Comparison of ENCODE assay signal across 26 cellular contexts in the genomic region with DNA sequence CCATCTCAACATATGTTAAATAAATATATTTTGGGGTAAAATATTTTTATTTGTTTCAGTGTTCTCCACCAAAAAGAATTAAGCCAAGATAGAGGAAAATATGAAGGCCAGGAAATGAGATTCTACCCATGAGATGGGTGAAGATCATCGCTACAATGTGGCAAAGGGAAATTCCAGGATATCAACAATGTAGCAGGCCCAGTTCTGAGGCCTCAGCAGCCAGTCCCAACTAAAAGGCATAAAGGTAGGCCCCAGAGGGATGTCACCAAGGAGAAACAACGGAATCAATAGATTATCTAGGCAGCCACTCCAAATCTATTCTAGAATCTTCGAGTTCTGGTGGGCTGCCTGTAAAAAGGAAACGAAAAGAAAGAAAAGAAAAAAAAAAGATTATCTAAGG. TPM values are rescaled to one million over a fixed set of nuclear protein-coding genes. Genes with fewer than 3 reads are reported as not detected.
"Had no signal": no experiment of that assay in that cellular context is flagged by ENCODE, and none has a peak within 500 bp of the region (broad histone marks: within the 10 kb centered on the region; RNA-seq: fewer than 3 reads in every experiment).

No MANE protein-coding gene starts in this region.

- H3K4me1 ChIP-seq: heart right ventricle, lower lobe of right lung had no signal

- H3K4me3 ChIP-seq: esophagus squamous epithelium, heart right ventricle, lower lobe of right lung had no signal

- H3K27ac ChIP-seq: epithelial cell of prostate, heart right ventricle, lower lobe of right lung, WERI-Rb-1 had no signal

- DNase-seq: activated CD4-positive, alpha-beta memory T cell treated with anti-CD3 and anti-CD28 coated beads for 36 hours; activated CD4-positive, alpha-beta T cell treated with anti-CD3 and anti-CD28 coated beads, Interleukin-2, amount 10 ng/mL, durations not matched to agents 24 days and 14 days; activated CD4-positive, CD25-positive, alpha-beta regulatory T cell treated with anti-CD3 and anti-CD28 coated beads, Interleukin-2, amount 50 U/mL, for 72 hours; activated naive CD8-positive, alpha-beta T cell treated with anti-CD3 and anti-CD28 coated beads, Interleukin-2, amount 50 U/mL, for 24 hours; activated T-cell treated with anti-CD3 and anti-CD28 coated beads, Interleukin-2, amount 50 U/mL, for 48 hours; dermis blood vessel endothelial cell; effector CD8-positive, alpha-beta T cell; esophagus squamous epithelium; foreskin melanocyte; heart right ventricle; kidney glomerular epithelial cell; lower lobe of right lung; mesenchymal stem cell; nucleus accumbens; right cardiac atrium; stimulated activated CD4-positive, alpha-beta T cell treated with anti-CD3 and anti-CD28 coated beads, Interleukin-2, amount 100 ng/mL, for 48 hours; stimulated activated naive CD4-positive, alpha-beta T cell treated with Interleukin-2 at 50 U/mL for 16 hours; WERI-Rb-1 had no signal

- H3K36me3 ChIP-seq: esophagus squamous epithelium, heart right ventricle, lower lobe of right lung, WERI-Rb-1 had no signal

- ATAC-seq: activated naive CD8-positive, alpha-beta T cell treated with anti-CD3 and anti-CD28 coated beads, Interleukin-2, amount 50 U/mL, for 24 hours; heart right ventricle; left lobe of liver; lower lobe of right lung; right cardiac atrium had no signal

- H3K4me1 Mint-ChIP-seq: central memory CD8-positive, alpha-beta T cell; nephron had no signal

- H3K4me3 Mint-ChIP-seq: activated CD4-positive, alpha-beta memory T cell treated with anti-CD3 and anti-CD28 coated beads for 36 hours; activated CD4-positive, alpha-beta T cell treated with anti-CD3 and anti-CD28 coated beads, Interleukin-2, amount 10 ng/mL, durations not matched to agents 24 days and 14 days; activated naive CD4-positive, alpha-beta T cell treated with anti-CD3 and anti-CD28 coated beads, Interleukin-2, amount 50 U/mL, for 24 hours; activated naive CD8-positive, alpha-beta T cell treated with anti-CD3 and anti-CD28 coated beads, Interleukin-2, amount 50 U/mL, for 24 hours; central memory CD8-positive, alpha-beta T cell; nephron had no signal

- H3K27me3 Mint-ChIP-seq: activated CD4-positive, alpha-beta memory T cell treated with anti-CD3 and anti-CD28 coated beads for 36 hours; activated CD4-positive, alpha-beta T cell treated with anti-CD3 and anti-CD28 coated beads, Interleukin-2, amount 10 ng/mL, durations not matched to agents 24 days and 14 days; activated naive CD4-positive, alpha-beta T cell treated with anti-CD3 and anti-CD28 coated beads, Interleukin-2, amount 50 U/mL, for 24 hours; activated naive CD8-positive, alpha-beta T cell treated with anti-CD3 and anti-CD28 coated beads, Interleukin-2, amount 50 U/mL, for 24 hours; central memory CD8-positive, alpha-beta T cell had no signal

- H3K27me3 ChIP-seq: esophagus squamous epithelium, heart right ventricle had no signal

- H3K27ac Mint-ChIP-seq: activated CD4-positive, alpha-beta memory T cell treated with anti-CD3 and anti-CD28 coated beads for 36 hours; activated CD4-positive, alpha-beta T cell treated with anti-CD3 and anti-CD28 coated beads, Interleukin-2, amount 10 ng/mL, durations not matched to agents 24 days and 14 days; activated naive CD4-positive, alpha-beta T cell treated with anti-CD3 and anti-CD28 coated beads, Interleukin-2, amount 50 U/mL, for 24 hours; activated naive CD8-positive, alpha-beta T cell treated with anti-CD3 and anti-CD28 coated beads, Interleukin-2, amount 50 U/mL, for 24 hours; activated T-helper 2 cell treated with anti-CD3 and anti-CD28 coated beads, Interferon-gamma antibody, Interleukin-2, Interleukin-4, amounts not matched to agents 10 μg/mL and 5 μg/mL and 100 μg/mL, durations not matched to agents 14 hours and 24 hours and 36 hours; nephron had no signal

RNA-seq across cellular contexts. Expression of gene MMP19, which starts 33.0 kb away (rescaled TPM):
- total RNA-seq: activated CD4-positive, alpha-beta T cell treated with anti-CD3 and anti-CD28 coated beads, Interleukin-2, amount 10 ng/mL, durations not matched to agents 24 days and 14 days; activated T-helper 2 cell treated with anti-CD3 and anti-CD28 coated beads, Interferon-gamma antibody, Interleukin-2, Interleukin-4, amounts not matched to agents 10 μg/mL and 5 μg/mL and 100 μg/mL, durations not matched to agents 14 hours and 24 hours and 36 hours; T-helper 1 cell treated with Interleukin-12 subunit alpha and Interleukin-12 subunit beta and Interleukin-4 antibody, amounts not matched to agents 30 ng/mL and 1 ng/mL, for 36 hours; temporal lobe had no signal
